1 cellular context compared by ENCODE assay signal in genomic region chr1:100894622-100895539, GRCh38.
TF ChIP-seq lines count a peak whose summit lies in the region.

A gene with protein sequence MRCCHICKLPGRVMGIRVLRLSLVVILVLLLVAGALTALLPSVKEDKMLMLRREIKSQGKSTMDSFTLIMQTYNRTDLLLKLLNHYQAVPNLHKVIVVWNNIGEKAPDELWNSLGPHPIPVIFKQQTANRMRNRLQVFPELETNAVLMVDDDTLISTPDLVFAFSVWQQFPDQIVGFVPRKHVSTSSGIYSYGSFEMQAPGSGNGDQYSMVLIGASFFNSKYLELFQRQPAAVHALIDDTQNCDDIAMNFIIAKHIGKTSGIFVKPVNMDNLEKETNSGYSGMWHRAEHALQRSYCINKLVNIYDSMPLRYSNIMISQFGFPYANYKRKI (minus strand): TSS chr1:100894842. CDS start chr1:100888757, 6,085 bp downstream.

TF ChIP-seq in K562, 482 proteins besides CTCF, POLR2A, EP300 and RAD21 (continued from another document and continues in another):
- TF ChIP-seq ARID4B (CRISPR knock-in tag; IDR thresholded peaks at IDR 0.05) (peak; percentile 51; the same call in 1 of the 2 replicates), ADNP (tag; IDR thresholded peaks at IDR 0.05) (no peak), KDM1A (IDR thresholded peaks at IDR 0.05) (no peak), ARNT (IDR thresholded peaks at IDR 0.05) (no peak), MXI1 (IDR thresholded peaks at IDR 0.05; ENCODE audit: low read depth, low read length) (0 out of 2 replicates have a peak, but pooled peaks have one; percentile 20), XRCC4 (IDR thresholded peaks at IDR 0.05; ENCODE audit: extremely low read depth, insufficient read depth, insufficient read length) (no peak), NCOA6 (IDR thresholded peaks at IDR 0.05) (no peak), TRIM24 (IDR thresholded peaks at IDR 0.05) (no peak), PPARD (CRISPR knock-in tag; IDR thresholded peaks at IDR 0.05) (no peak), ZBTB17 (CRISPR knock-in tag; IDR thresholded peaks at IDR 0.05) (no peak), FOS (IDR thresholded peaks at IDR 0.05; ENCODE audit: extremely low read depth, insufficient read length) (no peak), RBM39 (optimal IDR thresholded peaks at IDR 0.05; ENCODE audit: low read depth, low read length) (no peak), PRMT5 (CRISPR knock-in tag; IDR thresholded peaks at IDR 0.05) (no peak), ZNF431 (CRISPR knock-in tag; IDR thresholded peaks at IDR 0.05) (no peak), ZNF263 (CRISPR knock-in tag; IDR thresholded peaks at IDR 0.05; ENCODE audit: borderline replicate concordance) (no peak), SNRNP70 (optimal IDR thresholded peaks at IDR 0.05; ENCODE audit: low read depth, low read length) (no peak), ZNF507 (tag; conservative IDR thresholded peaks at IDR 0.05) (no peak), NRF1 (conservative IDR thresholded peaks at IDR 0.05 in 1 of 2, IDR thresholded peaks at IDR 0.05 in 1 of 2) (peak in 1 of 2 experiments; percentile 10; a peak in 2 of 4 replicates), KLF16 (IDR thresholded peaks at IDR 0.05) (no peak), HDAC8 (tag; IDR thresholded peaks at IDR 0.05) (no peak), SMAD4 (CRISPR knock-in tag; conservative IDR thresholded peaks at IDR 0.05) (no peak), KDM2B (CRISPR knock-in tag; IDR thresholded peaks at IDR 0.05) (0 out of 2 replicates have a peak, but pooled peaks have one; percentile 32), MIER1 (IDR thresholded peaks at IDR 0.05; ENCODE audit: low read depth) (no peak), THRA (IDR thresholded peaks at IDR 0.05) (no peak), PTRF (tag; IDR thresholded peaks at IDR 0.05) (no peak), CEBPZ (IDR thresholded peaks at IDR 0.05; ENCODE audit: borderline replicate concordance, low read depth, low read length) (no peak), ZHX1 (conservative IDR thresholded peaks at IDR 0.05; ENCODE audit: low read length) (no peak), PREB (CRISPR knock-in tag; IDR thresholded peaks at IDR 0.05) (0 out of 2 replicates have a peak, but pooled peaks have one; percentile 19), CREM (IDR thresholded peaks at IDR 0.05; ENCODE audit: low read depth) (peak; percentile 91), HDAC2 (IDR thresholded peaks at IDR 0.05) (peak; percentile 32; the same call in 1 of the 2 replicates), MCM3 (IDR thresholded peaks at IDR 0.05) (no peak), HMBOX1 (IDR thresholded peaks at IDR 0.05) (no peak), ZNF586 (CRISPR knock-in tag; conservative IDR thresholded peaks at IDR 0.05) (no peak), NFE2L1 (tag; IDR thresholded peaks at IDR 0.05; ENCODE audit: borderline replicate concordance, low read depth) (no peak), WHSC1 (IDR thresholded peaks at IDR 0.05; ENCODE audit: low read length) (no peak), ZNF57 (CRISPR knock-in tag; IDR thresholded peaks at IDR 0.05) (no peak), MCM7 (IDR thresholded peaks at IDR 0.05) (no peak), XRCC5 (IDR thresholded peaks at IDR 0.05; ENCODE audit: low read depth, low read length) (no peak), SP1 (CRISPR knock-in tag; IDR thresholded peaks at IDR 0.05) (0 out of 2 replicates have a peak, but pooled peaks have one; percentile 17), MEF2D (tag; conservative IDR thresholded peaks at IDR 0.05; ENCODE audit: low read depth) (0 out of 2 replicates have a peak, but pooled peaks have one; percentile 36), TEAD4 (IDR thresholded peaks at IDR 0.05; ENCODE audit: low read length) (no peak), TEAD4 (CRISPR knock-in tag; IDR thresholded peaks at IDR 0.05; ENCODE audit: borderline replicate concordance) (no peak), DIDO1 (tag; IDR thresholded peaks at IDR 0.05; ENCODE audit: low read depth) (no peak), NCOA4 (IDR thresholded peaks at IDR 0.05; ENCODE audit: partially characterized antibody) (no peak), FOXJ2 (tag; IDR thresholded peaks at IDR 0.05) (no peak; the same call in 1 of the 2 replicates)
- TF ChIP-seq, protein P1, sequence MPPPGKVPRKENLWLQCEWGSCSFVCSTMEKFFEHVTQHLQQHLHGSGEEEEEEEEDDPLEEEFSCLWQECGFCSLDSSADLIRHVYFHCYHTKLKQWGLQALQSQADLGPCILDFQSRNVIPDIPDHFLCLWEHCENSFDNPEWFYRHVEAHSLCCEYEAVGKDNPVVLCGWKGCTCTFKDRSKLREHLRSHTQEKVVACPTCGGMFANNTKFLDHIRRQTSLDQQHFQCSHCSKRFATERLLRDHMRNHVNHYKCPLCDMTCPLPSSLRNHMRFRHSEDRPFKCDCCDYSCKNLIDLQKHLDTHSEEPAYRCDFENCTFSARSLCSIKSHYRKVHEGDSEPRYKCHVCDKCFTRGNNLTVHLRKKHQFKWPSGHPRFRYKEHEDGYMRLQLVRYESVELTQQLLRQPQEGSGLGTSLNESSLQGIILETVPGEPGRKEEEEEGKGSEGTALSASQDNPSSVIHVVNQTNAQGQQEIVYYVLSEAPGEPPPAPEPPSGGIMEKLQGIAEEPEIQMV (tag; conservative IDR thresholded peaks at IDR 0.05; ENCODE audit: low read depth) = no peak
- TF ChIP-seq, protein P2, sequence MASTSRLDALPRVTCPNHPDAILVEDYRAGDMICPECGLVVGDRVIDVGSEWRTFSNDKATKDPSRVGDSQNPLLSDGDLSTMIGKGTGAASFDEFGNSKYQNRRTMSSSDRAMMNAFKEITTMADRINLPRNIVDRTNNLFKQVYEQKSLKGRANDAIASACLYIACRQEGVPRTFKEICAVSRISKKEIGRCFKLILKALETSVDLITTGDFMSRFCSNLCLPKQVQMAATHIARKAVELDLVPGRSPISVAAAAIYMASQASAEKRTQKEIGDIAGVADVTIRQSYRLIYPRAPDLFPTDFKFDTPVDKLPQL (IDR thresholded peaks at IDR 0.05; ENCODE audit: extremely low read depth, insufficient read length) = no peak
- TF ChIP-seq, protein P3, sequence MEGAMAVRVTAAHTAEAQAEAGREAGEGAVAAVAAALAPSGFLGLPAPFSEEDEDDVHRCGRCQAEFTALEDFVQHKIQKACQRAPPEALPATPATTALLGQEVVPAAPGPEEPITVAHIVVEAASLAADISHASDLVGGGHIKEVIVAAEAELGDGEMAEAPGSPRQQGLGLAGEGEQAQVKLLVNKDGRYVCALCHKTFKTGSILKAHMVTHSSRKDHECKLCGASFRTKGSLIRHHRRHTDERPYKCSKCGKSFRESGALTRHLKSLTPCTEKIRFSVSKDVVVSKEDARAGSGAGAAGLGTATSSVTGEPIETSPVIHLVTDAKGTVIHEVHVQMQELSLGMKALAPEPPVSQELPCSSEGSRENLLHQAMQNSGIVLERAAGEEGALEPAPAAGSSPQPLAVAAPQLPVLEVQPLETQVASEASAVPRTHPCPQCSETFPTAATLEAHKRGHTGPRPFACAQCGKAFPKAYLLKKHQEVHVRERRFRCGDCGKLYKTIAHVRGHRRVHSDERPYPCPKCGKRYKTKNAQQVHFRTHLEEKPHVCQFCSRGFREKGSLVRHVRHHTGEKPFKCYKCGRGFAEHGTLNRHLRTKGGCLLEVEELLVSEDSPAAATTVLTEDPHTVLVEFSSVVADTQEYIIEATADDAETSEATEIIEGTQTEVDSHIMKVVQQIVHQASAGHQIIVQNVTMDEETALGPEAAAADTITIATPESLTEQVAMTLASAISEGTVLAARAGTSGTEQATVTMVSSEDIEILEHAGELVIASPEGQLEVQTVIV (CRISPR knock-in tag; IDR thresholded peaks at IDR 0.05; ENCODE audit: borderline replicate concordance) = no peak
